8 cellular contexts compared by ENCODE assay signal in the genomic region with DNA sequence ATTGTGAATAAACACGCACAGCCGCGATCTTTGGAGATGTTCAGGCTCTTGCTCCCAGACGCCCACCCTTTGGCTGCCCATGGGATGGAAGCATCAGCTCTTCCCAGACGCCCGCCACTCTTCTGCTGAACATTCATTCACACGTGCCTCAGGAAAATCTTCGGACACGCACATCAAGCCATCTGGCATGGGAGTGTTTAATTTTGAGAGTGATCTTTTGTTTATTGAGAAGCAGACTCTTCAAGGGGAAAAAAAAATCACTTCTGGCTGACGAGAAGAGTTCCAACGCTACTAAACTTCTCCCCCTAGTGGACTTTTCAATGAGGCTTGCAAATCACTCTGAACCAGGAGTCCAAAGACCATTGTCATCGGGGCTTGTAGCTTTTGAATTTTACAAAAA.
A peak's percentile ranks its signal among the peaks of the same experiment; 100 is the strongest.
DNase-seq lines count a peak whose midpoint lies in the region; ATAC-seq and TF ChIP-seq lines count a peak whose summit lies in the region.

No MANE protein-coding gene starts in this region.

- H3K36me3 ChIP-seq in right atrium auricular region (no peaks in the 10 kb centered on the region), Peyer's patch (no peaks in the 10 kb centered on the region), testis (ENCODE audit: low read depth, missing control alignments) (no peaks in the 10 kb centered on the region)

- peak; percentile 27 to 64 for TF ChIP-seq CTCF in right atrium auricular region (IDR thresholded peaks at IDR 0.05)
- peak in 4 of 6 experiments; percentile 16 to 32 (median 26) for TF ChIP-seq CTCF in Peyer's patch (IDR thresholded peaks at IDR 0.05)
- peak; percentile 82 for TF ChIP-seq CTCF in fibroblast of the aortic adventitia (IDR thresholded peaks at IDR 0.05; ENCODE audit: insufficient read depth, low read length)
- TF ChIP-seq CTCF in testis (IDR thresholded peaks at IDR 0.05) = peak; percentile 10 to 38 (median 30)

- H3K4me1 ChIP-seq in right atrium auricular region = no peaks in the 10 kb centered on the region
- H3K4me1 ChIP-seq in Peyer's patch = no peaks in the 10 kb centered on the region
- H3K4me1 ChIP-seq in testis = no peaks in the 10 kb centered on the region

- no peak for ATAC-seq in Right ventricle myocardium inferior

- intact Hi-C loops in Right ventricle myocardium inferior (cut with DNase I) (loop anchor here (5.0 kb wide), 2 partner anchors 63 to 423 kb away; no protein-coding TSS in a partner anchor), testis (cut with DNase I; ENCODE audit: low total_unique reads) (no loop called here), posterior cingulate gyrus (cut with DNase I) (loop anchor here (2.0 kb wide), 1 partner anchor 424 kb away; no protein-coding TSS in a partner anchor)

- H3K4me3 ChIP-seq in right atrium auricular region = no peak overlapping the region
- no peak overlapping the region for H3K4me3 ChIP-seq in Peyer's patch
- peak overlapping the region; percentile 47 for H3K4me3 ChIP-seq in fibroblast of the aortic adventitia (ENCODE audit: low read depth, low read length)
- no peak overlapping the region for H3K4me3 ChIP-seq in testis

- DNase-seq in right atrium auricular region (ENCODE audit: low spot score) = no peak
- no peak for DNase-seq in Right ventricle myocardium inferior (ENCODE audit: missing footprints)
- no peak for DNase-seq in Peyer's patch
- peak; percentile 76 for DNase-seq in fibroblast of the aortic adventitia (ENCODE audit: low read depth)
- no peak for DNase-seq in testis
- no peak for DNase-seq in posterior cingulate gyrus
- DNase-seq in stimulated activated CD4-positive, alpha-beta T cell treated with anti-CD3 and anti-CD28 coated beads, Interleukin-4, amount 100 ng/mL, for 1 hour = no peak
- no peak for DNase-seq in T-helper 9 cell

- H3K27ac ChIP-seq in right atrium auricular region (no peak overlapping the region), Peyer's patch (no peak overlapping the region), testis (no peak overlapping the region)

- H3K27me3 ChIP-seq in right atrium auricular region = no peaks in the 10 kb centered on the region
- H3K27me3 ChIP-seq in Peyer's patch = no peaks in the 10 kb centered on the region
- no peaks in the 10 kb centered on the region for H3K27me3 ChIP-seq in testis

- H3K9me3 ChIP-seq in right atrium auricular region (peaks cover 0 to 10% of the 10 kb centered on the region in 2 donors), Peyer's patch (no peaks in the 10 kb centered on the region), testis (no peaks in the 10 kb centered on the region)

- no peak for TF ChIP-seq POLR2A in Peyer's patch (IDR thresholded peaks at IDR 0.05)
- no peak for TF ChIP-seq POLR2A in testis (IDR thresholded peaks at IDR 0.05)

- 46 to 56% methylated on average over 12 of the region's 12 CpGs for WGBS in testis, 2 donors

Comparison
In these comparisons a context has a peak if more than half of its experiments do, and no peak if none do; other contexts are left out.
1. CTCF ChIP-seq: peak in every context shown above with its lines; median percentile 82 in fibroblast of the aortic adventitia; 46 in right atrium auricular region; 30 in testis; 26 in Peyer's patch.